Comparison of ENCODE assay signal across 8 cellular contexts in genomic region chr7:99617187-99617781, GRCh38. TPM values are rescaled to one million over a fixed set of nuclear protein-coding genes. Genes with fewer than 3 reads are reported as not detected.
DNase-seq lines count a peak whose midpoint lies in the region; ATAC-seq, FAIRE-seq and TF ChIP-seq lines count a peak whose summit lies in the region.

No MANE protein-coding gene starts in this region.

- FAIRE-seq in K562 (lab: Jason Lieb, UNC), result no peak

- under 1% methylated on average over 22 of the region's 22 CpGs for WGBS in K562 (ENCODE audit: insufficient coverage, low coverage, missing lambda C conversion rate)

- no peaks in the 10 kb centered on the region for H3K27me3 Mint-ChIP-seq in CD8-positive, alpha-beta T cell (ENCODE audit: low read depth)

- peak overlapping the region; percentile 91 to 100 for H3K9ac ChIP-seq in K562 (ENCODE audit: insufficient read depth in 1 of 2, low read depth in 2 of 2, low read length in 2 of 2)

- H3K36me3 ChIP-seq in CD8-positive, alpha-beta T cell (ENCODE audit: insufficient read depth, low read length), result peaks cover 35% of the 10 kb centered on the region
- peaks cover 43% of the 10 kb centered on the region for H3K36me3 ChIP-seq in K562 (ENCODE audit: control insufficient read depth, insufficient read depth, low read length)
- H3K36me3 ChIP-seq in mucosa of descending colon (ENCODE audit: low read depth), result no peaks in the 10 kb centered on the region

- in situ Hi-C loops in K562 (cut with MboI), result no loop called here

- no peak for TF ChIP-seq POLR2A in K562 (conservative IDR thresholded peaks at IDR 0.05)

- peaks cover 16% of the 10 kb centered on the region for H3K79me2 ChIP-seq in K562 (ENCODE audit: control insufficient read depth, insufficient read depth, low read length)

- intact Hi-C loops in CD8-positive, alpha-beta T cell (cut with DNase I, micrococcal nuclease), result loop anchor here (2.0 kb wide), 3 partner anchors 66 to 398 kb away; partner anchors contain the start of genes ZKSCAN1 (in 1 of the 2) and ZKSCAN5 (in 1 of the 2)
- intact Hi-C loops in K562 (cut with micrococcal nuclease) (loop anchor here (2.0 kb wide), 2 partner anchors 58 to 110 kb away; partner anchors contain the start of gene ZNF655), mucosa of descending colon (cut with DNase I, micrococcal nuclease) (no loop called here)

- H3K4me3 Mint-ChIP-seq in CD8-positive, alpha-beta T cell, result peak overlapping the region; percentile 97

- ATAC-seq in CD8-positive, alpha-beta T cell, result no peak
- ATAC-seq in HG03135 (IDR thresholded peaks at IDR 0.05; ENCODE audit: unreplicated experiment) (peak; percentile 39), K562 (peak; percentile 78), mucosa of descending colon (no peak)

- no peak for TF ChIP-seq CTCF in CD8-positive, alpha-beta T cell (IDR thresholded peaks at IDR 0.05)
- TF ChIP-seq CTCF in K562 (IDR thresholded peaks at IDR 0.05 in 2 of 3, conservative IDR thresholded peaks at IDR 0.05 in 1 of 3; ENCODE audit: insufficient read depth in 2 of 3, low read depth in 1 of 3, low read length in 3 of 3), result no peak
- TF ChIP-seq CTCF in mucosa of descending colon (IDR thresholded peaks at IDR 0.05), result no peak

- peak overlapping the region; percentile 87 for H3K27ac ChIP-seq in CD8-positive, alpha-beta T cell (ENCODE audit: low read depth, low read length)
- H3K27ac ChIP-seq in K562 (ENCODE audit: extremely low read depth, low read depth, low read length), result peak overlapping the region; percentile 85

- no peak for TF ChIP-seq RAD21 in K562 (CRISPR knock-in tag; conservative IDR thresholded peaks at IDR 0.05 in 1 of 2, IDR thresholded peaks at IDR 0.05 in 1 of 2)

- peak overlapping the region; percentile 100 for H2AFZ ChIP-seq in K562 (ENCODE audit: low read depth, low read length)

- peaks cover 5% of the 10 kb centered on the region; the same call in 1 of the 2 replicates for H4K20me1 ChIP-seq in K562 (replicated peaks; ENCODE audit: control insufficient read depth, insufficient read depth, low read length)

- no peaks in the 10 kb centered on the region for H3K27me3 ChIP-seq in CD8-positive, alpha-beta T cell (ENCODE audit: insufficient read depth, low read length)
- no peaks in the 10 kb centered on the region for H3K27me3 ChIP-seq in K562 (ENCODE audit: control insufficient read depth in 2 of 2, insufficient read depth in 2 of 2, low read length in 2 of 2)

- peaks cover 46% of the 10 kb centered on the region for H3K4me1 Mint-ChIP-seq in CD8-positive, alpha-beta T cell (ENCODE audit: low read depth)

- POLR2A ChIA-PET in CD8-positive, alpha-beta T cell (lab: Charles Lee), result interaction anchor here (0.8 to 3.3 kb wide), 8 partner anchors 10 to 302 kb away, joined by 3 to 29 read pairs (median 4); partner anchors contain the start of genes BUD31, FAM200A, TMEM225B and TRIM4
- POLR2A ChIA-PET in K562 (lab: Yijun Ruan, JAX), result interaction anchor here (0.6 to 3.5 kb wide), 10 partner anchors 8 to 624 kb away, joined by 3 to 29 read pairs (median 4); partner anchors contain the start of genes TRIM4, ZKSCAN5 and ZNF655

- no peak for TF ChIP-seq EP300 in K562 (IDR thresholded peaks at IDR 0.05; ENCODE audit: low read length)

- H3K4me2 ChIP-seq in K562 (ENCODE audit: insufficient read depth, low read length), result peak overlapping the region; percentile 98

- peak overlapping the region; percentile 98 for H3K27ac Mint-ChIP-seq in CD8-positive, alpha-beta T cell

- DNase-seq in CD8-positive, alpha-beta T cell, result no peak
- peak in 1 of 4 experiments; percentile 27 for DNase-seq in K562 (ENCODE audit: extremely low read depth in 1 of 4, low spot score in 3 of 4)
- no peak for DNase-seq in mucosa of descending colon
- no peak for DNase-seq in stimulated activated CD4-positive, alpha-beta T cell treated with anti-CD3 and anti-CD28 coated beads, Interleukin-15, amount 100 ng/mL, for 24 hours
- no peak for DNase-seq in NCI-H748 treated with DMSO at 0.1 percent for 48 hours (lab: John Stamatoyannopoulos, UW)
- DNase-seq in COLO829 (ENCODE audit: low spot score), result no peak
- no peak for DNase-seq in NCI-H69 (lab: John Stamatoyannopoulos, UW)

- CTCF ChIA-PET in CD8-positive, alpha-beta T cell (lab: Charles Lee), result interaction anchor here (1.7 kb wide), 1 partner anchor 17 kb away, joined by 3 read pairs; no protein-coding TSS in a partner anchor
- CTCF ChIA-PET in K562 (lab: Yijun Ruan, JAX; ENCODE audit: low intra/inter-chr PET ratio), result interaction anchor here (0.6 kb wide), 1 partner anchor 374 kb away, joined by 3 read pairs; no protein-coding TSS in a partner anchor

- H3K4me1 ChIP-seq in CD8-positive, alpha-beta T cell (ENCODE audit: insufficient read depth, low read length), result peaks cover 25% of the 10 kb centered on the region
- H3K4me1 ChIP-seq in K562 (replicated peaks in 1 of 2; ENCODE audit: control insufficient read depth in 2 of 2, insufficient read depth in 2 of 2, low read length in 2 of 2), result peaks cover 9 to 20% of the 10 kb centered on the region in 2 experiments; a peak in 4 of 5 replicates
- peaks cover 7% of the 10 kb centered on the region for H3K4me1 ChIP-seq in mucosa of descending colon (ENCODE audit: low read depth)

- BruUV-seq in K562 (replicated peaks; lab: Mats Ljungman, UMichigan), result TSS peak; percentile 55

- peak overlapping the region; percentile 78 for H3K4me3 ChIP-seq in CD8-positive, alpha-beta T cell (ENCODE audit: low read depth, low read length)
- H3K4me3 ChIP-seq in K562 (peak overlapping the region; percentile 84), mucosa of descending colon (peak overlapping the region; percentile 93)

- no peaks in the 10 kb centered on the region for H3K9me3 ChIP-seq in CD8-positive, alpha-beta T cell (ENCODE audit: low read length)
- H3K9me3 ChIP-seq in K562 (replicated peaks; ENCODE audit: control insufficient read depth, insufficient read depth, low read depth, low read length) (peaks cover 3% of the 10 kb centered on the region; the same call in 1 of the 2 replicates), mucosa of descending colon (no peaks in the 10 kb centered on the region)

- H3K9me1 ChIP-seq in K562 (ENCODE audit: control insufficient read depth, insufficient read depth, low read length), result no peaks in the 10 kb centered on the region

- no peaks in the 10 kb centered on the region for H3K9me3 Mint-ChIP-seq in CD8-positive, alpha-beta T cell

- H3K36me3 Mint-ChIP-seq in CD8-positive, alpha-beta T cell, result peaks cover 54% of the 10 kb centered on the region

RNA-seq across cellular contexts. Expression of gene ZSCAN25, which starts 0.5 kb away (rescaled TPM):
- 10 to 100 TPM; 54.1 to 54.7 TPM for total RNA-seq in CD8-positive, alpha-beta T cell
- 45.6 and 57.6 TPM in 2 replicates for total RNA-seq in K562 (2011; cell fraction: chromatin; rRNA removed; ENCODE audit: low replicate concordance)
- total RNA-seq in K562 (2011; cell fraction: nucleolus; rRNA removed), result 32.4 and 33.2 TPM in 2 replicates
- total RNA-seq in K562 (2011; cell fraction: nucleoplasm; rRNA removed), result 42.8 and 45.6 TPM in 2 replicates
- total RNA-seq in K562 (2014; rRNA removed) (13.7 and 16.9 TPM in 2 replicates), K562 (2014; rRNA removed; fragmentation: Illumina TruSeq; extraction: Trizol) (11.0 and 12.8 TPM in 2 replicates), K562 (2015; rRNA removed; fragmentation: Illumina TruSeq; extraction: Trizol) (14.4 and 15.9 TPM in 2 replicates), K562 (2021) (15.7 and 18.4 TPM in 2 replicates), mucosa of descending colon (10 to 100 TPM; 11.9 to 20.0 (median 18.5) TPM)
- polyA plus RNA-seq in K562 (2011; rRNA removed) (10.5 and 14.2 TPM in 2 replicates), K562 (2014; fragmentation: Illumina TruSeq; extraction: Trizol) (11.7 and 12.0 TPM in 2 replicates), K562 (2014; fragmentation: Nextera tagmentation; extraction: Ambion mirVana) (1 to 10 TPM in 1 of 2 experiments, under 1 TPM in 1; 0.94 to 1.1 TPM), K562 (2014; rRNA removed) (12.2 and 18.5 TPM in 2 replicates)
- 8.9 and 10.6 TPM in 2 replicates for polyA plus RNA-seq in K562 (2011; cell fraction: cytosol; rRNA removed)
- polyA plus RNA-seq in K562 (2011; cell fraction: nucleus; rRNA removed), result 16.5 and 25.1 TPM in 2 replicates
- polyA plus RNA-seq in K562 (2012), result 10.0 and 11.0 TPM in 2 replicates
- 19.5 and 22.0 TPM in 2 replicates for polyA minus RNA-seq in K562 (2011; rRNA and poly(A)+ RNA removed)
- polyA minus RNA-seq in K562 (2011; cell fraction: cytosol; rRNA and poly(A)+ RNA removed), result 6.7 and 10.3 TPM in 2 replicates
- polyA minus RNA-seq in K562 (2011; cell fraction: nucleus; rRNA and poly(A)+ RNA removed), result 14.4 and 16.6 TPM in 2 replicates

RNA-seq across cellular contexts. Expression of gene TMEM225B, which starts 19.2 kb away (rescaled TPM):
- 1 to 10 TPM in 1 of 2 experiments, under 1 TPM in 1; 0.94 to 2.1 TPM for total RNA-seq in CD8-positive, alpha-beta T cell
- 0.42 and 0.51 TPM in 2 replicates for total RNA-seq in K562 (2011; cell fraction: chromatin; rRNA removed; ENCODE audit: low replicate concordance)
- total RNA-seq in K562 (2011; cell fraction: nucleolus; rRNA removed), result 4.0 and 4.3 TPM in 2 replicates
- total RNA-seq in K562 (2011; cell fraction: nucleoplasm; rRNA removed), result 1.6 and 1.8 TPM in 2 replicates
- total RNA-seq in K562 (2014; rRNA removed), result 0.61 and 0.73 TPM in 2 replicates
- total RNA-seq in K562 (2014; rRNA removed; fragmentation: Illumina TruSeq; extraction: Trizol), result 0.18 and 0.70 TPM in 2 replicates
- 0.51 and 0.79 TPM in 2 replicates for total RNA-seq in K562 (2015; rRNA removed; fragmentation: Illumina TruSeq; extraction: Trizol)
- 0.60 and 1.3 TPM in 2 replicates for total RNA-seq in K562 (2021)
- 0.56 and 0.93 TPM in 2 replicates for polyA plus RNA-seq in K562 (2011; rRNA removed)
- polyA plus RNA-seq in K562 (2011; cell fraction: cytosol; rRNA removed), result 0.30 and 1.1 TPM in 2 replicates
- polyA plus RNA-seq in K562 (2011; cell fraction: nucleus; rRNA removed), result 2.6 and 4.8 TPM in 2 replicates
- 0.64 and 0.65 TPM in 2 replicates for polyA plus RNA-seq in K562 (2012)
- 0.32 and 0.68 TPM in 2 replicates for polyA plus RNA-seq in K562 (2014; fragmentation: Illumina TruSeq; extraction: Trizol)
- polyA plus RNA-seq in K562 (2014; fragmentation: Nextera tagmentation; extraction: Ambion mirVana), result under 1 TPM; 0.08 to 0.25 TPM
- 0.62 and 0.94 TPM in 2 replicates for polyA plus RNA-seq in K562 (2014; rRNA removed)
- 0.36 and 0.74 TPM in 2 replicates for polyA minus RNA-seq in K562 (2011; rRNA and poly(A)+ RNA removed)
- polyA minus RNA-seq in K562 (2011; cell fraction: cytosol; rRNA and poly(A)+ RNA removed), result not detected in 2 replicates
- 2.2 TPM in 2 replicates for polyA minus RNA-seq in K562 (2011; cell fraction: nucleus; rRNA and poly(A)+ RNA removed)
- 1 to 10 TPM in 1 of 3 donors, under 1 TPM in 2; 0.58 to 1.2 (median 0.82) TPM for total RNA-seq in mucosa of descending colon

RNA-seq across cellular contexts. Expression of gene ZNF655, which starts 58.8 kb away (rescaled TPM):
- 100 to 1,000 TPM; 177 to 186 TPM for total RNA-seq in CD8-positive, alpha-beta T cell
- total RNA-seq in K562 (2011; cell fraction: chromatin; rRNA removed; ENCODE audit: low replicate concordance), result 232 and 346 TPM in 2 replicates
- total RNA-seq in K562 (2011; cell fraction: nucleolus; rRNA removed), result 147 and 170 TPM in 2 replicates
- 249 and 393 TPM in 2 replicates for total RNA-seq in K562 (2011; cell fraction: nucleoplasm; rRNA removed)
- total RNA-seq in K562 (2014; rRNA removed), result 85.6 and 123 TPM in 2 replicates
- total RNA-seq in K562 (2014; rRNA removed; fragmentation: Illumina TruSeq; extraction: Trizol), result 94.7 and 105 TPM in 2 replicates
- 94.4 and 95.2 TPM in 2 replicates for total RNA-seq in K562 (2015; rRNA removed; fragmentation: Illumina TruSeq; extraction: Trizol)
- 68.1 and 78.1 TPM in 2 replicates for total RNA-seq in K562 (2021)
- polyA plus RNA-seq in K562 (2011; rRNA removed), result 81.3 and 112 TPM in 2 replicates
- 55.1 and 81.1 TPM in 2 replicates for polyA plus RNA-seq in K562 (2011; cell fraction: cytosol; rRNA removed)
- 163 and 255 TPM in 2 replicates for polyA plus RNA-seq in K562 (2011; cell fraction: nucleus; rRNA removed)
- 60.6 and 75.6 TPM in 2 replicates for polyA plus RNA-seq in K562 (2012)
- polyA plus RNA-seq in K562 (2014; fragmentation: Illumina TruSeq; extraction: Trizol), result 101 and 103 TPM in 2 replicates
- polyA plus RNA-seq in K562 (2014; fragmentation: Nextera tagmentation; extraction: Ambion mirVana), result 10 to 100 TPM; 25.7 to 34.1 TPM
- 130 and 137 TPM in 2 replicates for polyA plus RNA-seq in K562 (2014; rRNA removed)
- polyA minus RNA-seq in K562 (2011; rRNA and poly(A)+ RNA removed), result 89.6 and 93.8 TPM in 2 replicates
- polyA minus RNA-seq in K562 (2011; cell fraction: cytosol; rRNA and poly(A)+ RNA removed), result 31.9 and 33.0 TPM in 2 replicates
- 105 and 112 TPM in 2 replicates for polyA minus RNA-seq in K562 (2011; cell fraction: nucleus; rRNA and poly(A)+ RNA removed)
- total RNA-seq in mucosa of descending colon, result 10 to 100 TPM; 64.4 to 99.0 (median 84.0) TPM

Comparison
In these comparisons a context has a peak if more than half of its experiments do, and no peak if none do; other contexts are left out.
1. ATAC-seq: peak in HG03135 (single experiment) and K562 (single experiment); none in CD8-positive, alpha-beta T cell (single experiment) and mucosa of descending colon (single experiment).
2. intact Hi-C loops: an anchor here in CD8-positive, alpha-beta T cell (2.0 kb wide) and K562 (2.0 kb wide); none called in mucosa of descending colon.
3. Peak in every context shown above with its lines, with median percentiles within 50 percentile points of each other: H3K4me3 ChIP-seq.